ENCODE assay signal across 8 cellular contexts in genomic region chr19:42091300-42092266, GRCh38. TPM values are rescaled to one million over a fixed set of nuclear protein-coding genes. Genes with fewer than 3 reads are reported as not detected.
A peak's percentile ranks its signal among the peaks of the same experiment; 100 is the strongest.
DNase-seq lines count a peak whose midpoint lies in the region; ATAC-seq and TF ChIP-seq lines count a peak whose summit lies in the region.

No MANE protein-coding gene starts in this region.

- H3K4me3 Mint-ChIP-seq in IgD-negative memory B cell: peak overlapping the region in 2 of 4 donors; percentile 4 to 68
- no peak overlapping the region for H3K4me3 Mint-ChIP-seq in central memory CD8-positive, alpha-beta T cell
- peak overlapping the region; percentile 39 for H3K4me3 Mint-ChIP-seq in natural killer cell treated with Interleukin-12 subunit alpha and Interleukin-12 subunit beta and Interleukin-15 and Interleukin-18, amount 100 ng/mL, for 72 hours
- no peak overlapping the region for H3K4me3 Mint-ChIP-seq in osteocyte (ENCODE audit: unreplicated experiment)

- ATAC-seq in central memory CD8-positive, alpha-beta T cell (replicated peaks; ENCODE audit: extremely low read depth, poor library complexity, severe bottlenecking): no peak
- peak in 1 of 2 donors; percentile 50 for ATAC-seq in natural killer cell treated with Interleukin-12 subunit alpha and Interleukin-12 subunit beta and Interleukin-15 and Interleukin-18, amount 100 ng/mL, for 72 hours
- ATAC-seq in HG02870 (IDR thresholded peaks at IDR 0.05; ENCODE audit: unreplicated experiment): no peak

- H3K27me3 Mint-ChIP-seq in IgD-negative memory B cell: no peaks in the 10 kb centered on the region
- H3K27me3 Mint-ChIP-seq in central memory CD8-positive, alpha-beta T cell: no peaks in the 10 kb centered on the region
- H3K27me3 Mint-ChIP-seq in natural killer cell treated with Interleukin-12 subunit alpha and Interleukin-12 subunit beta and Interleukin-15 and Interleukin-18, amount 100 ng/mL, for 72 hours: no peaks in the 10 kb centered on the region
- no peaks in the 10 kb centered on the region for H3K27me3 Mint-ChIP-seq in osteocyte (ENCODE audit: unreplicated experiment)

- no peak for TF ChIP-seq CTCF in osteocyte (IDR thresholded peaks at IDR 0.05)

- H3K27ac Mint-ChIP-seq in IgD-negative memory B cell: peak overlapping the region; percentile 80 to 97 (median 92)
- peak overlapping the region; percentile 94 for H3K27ac Mint-ChIP-seq in central memory CD8-positive, alpha-beta T cell (ENCODE audit: low read depth)
- H3K27ac Mint-ChIP-seq in natural killer cell treated with Interleukin-12 subunit alpha and Interleukin-12 subunit beta and Interleukin-15 and Interleukin-18, amount 100 ng/mL, for 72 hours: peak overlapping the region; percentile 60 to 77
- H3K27ac Mint-ChIP-seq in osteocyte (ENCODE audit: unreplicated experiment): no peak overlapping the region

- H3K36me3 Mint-ChIP-seq in IgD-negative memory B cell: peaks cover 6% of the 10 kb centered on the region
- H3K36me3 Mint-ChIP-seq in central memory CD8-positive, alpha-beta T cell (ENCODE audit: insufficient read depth): peaks cover 11% of the 10 kb centered on the region
- peaks cover 6% of the 10 kb centered on the region for H3K36me3 Mint-ChIP-seq in natural killer cell treated with Interleukin-12 subunit alpha and Interleukin-12 subunit beta and Interleukin-15 and Interleukin-18, amount 100 ng/mL, for 72 hours
- no peaks in the 10 kb centered on the region for H3K36me3 Mint-ChIP-seq in osteocyte (ENCODE audit: unreplicated experiment)

- H3K4me1 Mint-ChIP-seq in IgD-negative memory B cell: peaks cover 32 to 42% (median 38%) of the 10 kb centered on the region in 3 donors
- peaks cover 20% of the 10 kb centered on the region for H3K4me1 Mint-ChIP-seq in central memory CD8-positive, alpha-beta T cell
- H3K4me1 Mint-ChIP-seq in natural killer cell treated with Interleukin-12 subunit alpha and Interleukin-12 subunit beta and Interleukin-15 and Interleukin-18, amount 100 ng/mL, for 72 hours (ENCODE audit: low read depth in 2 of 2): peaks cover 8 to 16% of the 10 kb centered on the region in 2 donors
- peaks cover 26% of the 10 kb centered on the region for H3K4me1 Mint-ChIP-seq in osteocyte (ENCODE audit: unreplicated experiment)

- H3K9me3 Mint-ChIP-seq in IgD-negative memory B cell (no peaks in the 10 kb centered on the region), osteocyte (ENCODE audit: unreplicated experiment) (no peaks in the 10 kb centered on the region)
- H3K9me3 Mint-ChIP-seq in central memory CD8-positive, alpha-beta T cell: no peaks in the 10 kb centered on the region
- H3K9me3 Mint-ChIP-seq in natural killer cell treated with Interleukin-12 subunit alpha and Interleukin-12 subunit beta and Interleukin-15 and Interleukin-18, amount 100 ng/mL, for 72 hours: no peaks in the 10 kb centered on the region

- DNase-seq in SHP77 (lab: John Stamatoyannopoulos, UW) (peak; percentile 49 to 61), SHP77 treated with DMSO at 0.1 percent for 48 hours (lab: John Stamatoyannopoulos, UW) (no peak), anterior cingulate cortex (lab: John Stamatoyannopoulos, UW) (no peak), osteocyte (ENCODE audit: extremely low spot score, unreplicated experiment) (no peak)
- no peak for DNase-seq in central memory CD8-positive, alpha-beta T cell (ENCODE audit: low spot score in 2 of 2)
- DNase-seq in natural killer cell treated with Interleukin-12 subunit alpha and Interleukin-12 subunit beta and Interleukin-15 and Interleukin-18, amount 100 ng/mL, for 72 hours (ENCODE audit: low spot score): no peak

RNA-seq across cellular contexts. Expression of gene ZNF574, which starts 15.6 kb away (rescaled TPM):
- polyA plus RNA-seq in IgD-negative memory B cell: 24.8 TPM
- total RNA-seq in natural killer cell treated with Interleukin-12 subunit alpha and Interleukin-12 subunit beta and Interleukin-15 and Interleukin-18, amount 100 ng/mL, for 72 hours: 10 to 100 TPM; 14.2 to 16.1 TPM
- total RNA-seq in osteocyte: 15.2 and 15.5 TPM in 2 replicates

RNA-seq across cellular contexts. Expression of gene GRIK5, which starts 21.6 kb away (rescaled TPM):
- polyA plus RNA-seq in IgD-negative memory B cell: not detected
- total RNA-seq in natural killer cell treated with Interleukin-12 subunit alpha and Interleukin-12 subunit beta and Interleukin-15 and Interleukin-18, amount 100 ng/mL, for 72 hours: 1 to 10 TPM in 1 of 2 donors, under 1 TPM in 1; 0.21 to 1.0 TPM
- 0.38 and 0.55 TPM in 2 replicates for total RNA-seq in osteocyte

RNA-seq across cellular contexts. Expression of gene POU2F2, which starts 40.7 kb away (rescaled TPM):
- 89.1 TPM for polyA plus RNA-seq in IgD-negative memory B cell
- 10 to 100 TPM; 21.6 to 30.5 TPM for total RNA-seq in natural killer cell treated with Interleukin-12 subunit alpha and Interleukin-12 subunit beta and Interleukin-15 and Interleukin-18, amount 100 ng/mL, for 72 hours
- 0.64 and 1.0 TPM in 2 replicates for total RNA-seq in osteocyte

Comparison
In these comparisons a context has a peak if more than half of its experiments do, and no peak if none do; other contexts are left out.
1. DNase-seq: peak in SHP77 (2 of 2); none in SHP77 treated with DMSO at 0.1 percent for 48 hours (single experiment), central memory CD8-positive, alpha-beta T cell (0 of 2), natural killer cell treated with Interleukin-12 subunit alpha and Interleukin-12 subunit beta and Interleukin-15 and Interleukin-18, amount 100 ng/mL, for 72 hours (single experiment), anterior cingulate cortex (0 of 58) and osteocyte (single experiment).
2. RNA of gene POU2F2, which starts 40.7 kb away (total RNA-seq): 21.6 to 30.5 TPM in natural killer cell treated with Interleukin-12 subunit alpha and Interleukin-12 subunit beta and Interleukin-15 and Interleukin-18, amount 100 ng/mL, for 72 hours; 0.64 to 1.0 TPM in osteocyte; every median in the first group is over 10 times any median in the second.